8 cellular contexts compared by ENCODE assay signal in the genomic region with DNA sequence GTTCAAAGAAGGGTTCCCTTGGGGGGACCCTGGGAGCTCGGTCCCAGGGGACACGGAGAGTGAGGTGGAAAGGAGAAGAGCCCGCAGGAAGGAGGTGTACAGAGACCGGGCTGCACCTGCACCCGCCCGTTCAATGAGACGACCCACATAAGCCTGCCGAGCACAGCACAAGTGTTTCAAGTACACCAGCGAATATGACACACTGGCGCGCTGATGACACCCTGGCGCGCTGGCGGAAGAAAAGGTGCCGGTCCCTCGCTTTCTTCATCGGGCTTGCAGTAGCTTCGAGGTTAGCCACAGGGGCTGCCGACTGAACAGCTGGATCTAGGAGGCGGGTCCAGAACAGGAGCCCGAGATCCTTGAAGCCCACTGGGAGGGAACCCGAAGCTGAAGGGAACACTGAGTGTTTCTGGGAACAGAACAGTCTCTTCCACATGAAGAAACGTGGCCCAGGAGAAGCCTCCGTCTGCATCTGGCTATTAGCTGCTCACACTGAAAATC. TPM values are rescaled to one million over a fixed set of nuclear protein-coding genes. Genes with fewer than 3 reads are reported as not detected.
A peak's percentile ranks its signal among the peaks of the same experiment; 100 is the strongest.
DNase-seq lines count a peak whose midpoint lies in the region; TF ChIP-seq lines count a peak whose summit lies in the region.

No MANE protein-coding gene starts in this region.

- peaks cover 5% of the 10 kb centered on the region for H3K4me1 Mint-ChIP-seq in nephron

- H3K27ac ChIP-seq in C4-2B: peak overlapping the region; percentile 80

- H3K27ac Mint-ChIP-seq in nephron: peak overlapping the region in 2 of 3 experiments; percentile 25 to 53

- H3K27me3 ChIP-seq in MG63: no peaks in the 10 kb centered on the region

- peak overlapping the region; percentile 83 for H3K4me3 ChIP-seq in MG63

- H3K27me3 Mint-ChIP-seq in nephron (ENCODE audit: low read depth): no peaks in the 10 kb centered on the region

- H3K36me3 ChIP-seq in MG63: peaks cover 54% of the 10 kb centered on the region

- DNase-seq in MG63 (no peak), cerebellar cortex (ENCODE audit: low spot score) (peak; percentile 37), GM19240 (ENCODE audit: insufficient read length, low spot score) (no peak), activated gamma-delta T cell treated with Interleukin-2 at 50 U/mL for 16 hours (no peak), NCI-H146 (lab: John Stamatoyannopoulos, UW) (no peak)
- no peak for DNase-seq in activated CD8-positive, alpha-beta memory T cell treated with anti-CD3 and anti-CD28 coated beads, Interleukin-2, amount 50 U/mL, for 48 hours

- peaks cover 17% of the 10 kb centered on the region for H3K36me3 Mint-ChIP-seq in nephron (ENCODE audit: low read depth)

- TF ChIP-seq CTCF in C4-2B (conservative IDR thresholded peaks at IDR 0.05): no peak
- no peak for TF ChIP-seq CTCF in nephron (IDR thresholded peaks at IDR 0.05; ENCODE audit: unreplicated experiment in 3 of 3)

- H3K4me3 Mint-ChIP-seq in nephron: peak overlapping the region; percentile 88 to 91 (median 91)

- no peaks in the 10 kb centered on the region for H3K9me3 Mint-ChIP-seq in nephron

- H3K9me3 ChIP-seq in MG63: no peaks in the 10 kb centered on the region

RNA-seq across cellular contexts. Expression of a gene that starts 1.4 kb away (rescaled TPM):
- total RNA-seq in MG63 (2014; rRNA removed; shearing (Covaris generic); ENCODE audit: low replicate concordance): 69.1 and 101 TPM in 2 replicates

RNA-seq across cellular contexts. Expression of a gene that starts 47.7 kb away (rescaled TPM):
- 25.5 and 30.6 TPM in 2 replicates for total RNA-seq in MG63 (2014; rRNA removed; shearing (Covaris generic); ENCODE audit: low replicate concordance)
